In the genomic region with DNA sequence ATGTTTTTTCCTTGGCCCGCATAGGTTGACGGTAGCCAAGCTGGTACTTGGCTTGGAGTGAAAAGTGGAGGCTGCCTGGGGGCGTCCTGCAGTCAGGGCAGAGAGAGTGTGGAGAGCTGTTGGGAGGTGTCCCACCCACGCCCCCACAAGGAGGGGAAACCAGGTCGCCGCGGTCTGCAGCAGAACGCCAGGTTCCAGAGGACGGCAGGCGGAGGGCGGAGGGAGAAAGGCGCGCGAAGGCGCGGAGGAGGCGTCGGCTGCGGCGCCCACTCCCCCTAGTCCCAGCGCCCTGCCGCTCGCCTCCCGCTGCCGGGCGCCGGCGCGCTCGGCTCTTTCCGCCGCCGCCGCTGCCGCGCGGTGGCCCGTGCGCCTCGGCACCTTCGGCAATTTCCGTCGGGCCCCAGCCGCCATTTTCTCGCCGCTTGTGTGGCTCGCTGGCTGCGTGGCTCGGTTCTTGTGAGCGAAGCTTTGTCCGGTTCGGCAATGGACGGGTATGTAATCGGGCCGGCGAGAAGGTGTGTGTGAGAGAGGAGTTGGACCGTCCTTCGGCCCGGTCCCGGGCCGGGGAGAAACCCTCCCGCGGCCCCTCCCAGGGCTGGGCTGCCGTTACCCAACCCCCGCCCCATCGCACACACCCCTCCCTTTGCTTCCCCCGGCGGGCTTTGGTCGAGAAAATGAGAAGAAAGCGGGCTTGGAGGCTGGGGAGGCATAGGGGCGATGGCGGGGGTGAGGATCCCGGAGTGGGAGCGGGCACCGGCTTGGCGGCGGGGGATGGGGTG, we compare ENCODE assay signal across 8 cellular contexts. TPM values are rescaled to one million over a fixed set of nuclear protein-coding genes. Genes with fewer than 3 reads are reported as not detected.
DNase-seq lines count a peak whose midpoint lies in the region; TF ChIP-seq lines count a peak whose summit lies in the region.

A gene with protein sequence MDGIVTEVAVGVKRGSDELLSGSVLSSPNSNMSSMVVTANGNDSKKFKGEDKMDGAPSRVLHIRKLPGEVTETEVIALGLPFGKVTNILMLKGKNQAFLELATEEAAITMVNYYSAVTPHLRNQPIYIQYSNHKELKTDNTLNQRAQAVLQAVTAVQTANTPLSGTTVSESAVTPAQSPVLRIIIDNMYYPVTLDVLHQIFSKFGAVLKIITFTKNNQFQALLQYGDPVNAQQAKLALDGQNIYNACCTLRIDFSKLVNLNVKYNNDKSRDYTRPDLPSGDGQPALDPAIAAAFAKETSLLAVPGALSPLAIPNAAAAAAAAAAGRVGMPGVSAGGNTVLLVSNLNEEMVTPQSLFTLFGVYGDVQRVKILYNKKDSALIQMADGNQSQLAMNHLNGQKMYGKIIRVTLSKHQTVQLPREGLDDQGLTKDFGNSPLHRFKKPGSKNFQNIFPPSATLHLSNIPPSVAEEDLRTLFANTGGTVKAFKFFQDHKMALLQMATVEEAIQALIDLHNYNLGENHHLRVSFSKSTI (plus strand): TSS at position 403 of the 779 bp plus-strand sequence. CDS start 81 bp downstream, at position 484.

- CTCF ChIA-PET in activated naive CD4-positive, alpha-beta T cell treated with anti-CD3 and anti-CD28 coated beads, Interleukin-2, amount 10 ng/mL, durations not matched to agents 7 days and 5 days (lab: Charles Lee) = no interaction called here

- peak in 1 of 2 donors; percentile 56 for TF ChIP-seq POLR2A in suprapubic skin (IDR thresholded peaks at IDR 0.05)

- H3K36me3 Mint-ChIP-seq in activated naive CD4-positive, alpha-beta T cell treated with anti-CD3 and anti-CD28 coated beads, Interleukin-2, amount 10 ng/mL, durations not matched to agents 7 days and 5 days = peaks cover 14% of the 10 kb centered on the region

- peak within 1 kb of the TSS; percentile 89 for H3K4me3 Mint-ChIP-seq in activated naive CD4-positive, alpha-beta T cell treated with anti-CD3 and anti-CD28 coated beads, Interleukin-2, amount 10 ng/mL, durations not matched to agents 7 days and 5 days

- no peaks in the 10 kb centered on the region for H3K9me3 Mint-ChIP-seq in activated naive CD4-positive, alpha-beta T cell treated with anti-CD3 and anti-CD28 coated beads, Interleukin-2, amount 10 ng/mL, durations not matched to agents 7 days and 5 days

- H3K9ac ChIP-seq in SK-N-MC (ENCODE audit: insufficient read length) = peak within 1 kb of the TSS; percentile 99

- H3K27ac Mint-ChIP-seq in activated naive CD4-positive, alpha-beta T cell treated with anti-CD3 and anti-CD28 coated beads, Interleukin-2, amount 10 ng/mL, durations not matched to agents 7 days and 5 days = peak within 1 kb of the TSS; percentile 88

- no peak for TF ChIP-seq EP300 in suprapubic skin (IDR thresholded peaks at IDR 0.05)

- peak within 1 kb of the TSS; percentile 98 for H3K4me3 ChIP-seq in MG63
- peak within 1 kb of the TSS; percentile 91 for H3K4me3 ChIP-seq in SK-N-MC
- peak within 1 kb of the TSS; percentile 88 for H3K4me3 ChIP-seq in suprapubic skin

- WGBS in suprapubic skin = under 1% methylated on average over 47 of the region's 77 CpGs

- TF ChIP-seq CTCF in suprapubic skin (IDR thresholded peaks at IDR 0.05) = no peak

- peaks cover 18% of the 10 kb centered on the region for H3K4me1 ChIP-seq in suprapubic skin

- H3K27ac ChIP-seq in SK-N-MC (peak within 1 kb of the TSS; percentile 92), suprapubic skin (peak within 1 kb of the TSS; percentile 95)

- no peaks in the 10 kb centered on the region for H3K27me3 Mint-ChIP-seq in activated naive CD4-positive, alpha-beta T cell treated with anti-CD3 and anti-CD28 coated beads, Interleukin-2, amount 10 ng/mL, durations not matched to agents 7 days and 5 days

- H3K9me3 ChIP-seq in MG63 (no peaks in the 10 kb centered on the region), SK-N-MC (ENCODE audit: low read depth, low read length) (peaks cover 8% of the 10 kb centered on the region; the same call in 1 of the 2 replicates), suprapubic skin (no peaks in the 10 kb centered on the region)

- peaks cover 29% of the 10 kb centered on the region for H3K36me3 ChIP-seq in MG63
- H3K36me3 ChIP-seq in SK-N-MC (ENCODE audit: insufficient read depth, low read length) = peaks cover 41% of the 10 kb centered on the region
- H3K36me3 ChIP-seq in suprapubic skin = peaks cover 6% of the 10 kb centered on the region

- H3K27me3 ChIP-seq in MG63 (no peaks in the 10 kb centered on the region), suprapubic skin (no peaks in the 10 kb centered on the region)

- DNase-seq in GM04504 (ENCODE audit: low read depth) (peak; percentile 47), HCEC 1CT (peak; percentile 82), MG63 (peak; percentile 80), SK-N-MC (ENCODE audit: low read depth, low spot score) (no peak), globus pallidus (ENCODE audit: low spot score) (peak; percentile 85), occipital lobe (lab: John Stamatoyannopoulos, UW) (peak; percentile 79), suprapubic skin (ENCODE audit: low spot score in 2 of 2) (peak; percentile 86 to 89)
- DNase-seq in activated naive CD4-positive, alpha-beta T cell treated with anti-CD3 and anti-CD28 coated beads, Interleukin-2, amount 10 ng/mL, durations not matched to agents 7 days and 5 days = peak; percentile 86

- H3K4me1 Mint-ChIP-seq in activated naive CD4-positive, alpha-beta T cell treated with anti-CD3 and anti-CD28 coated beads, Interleukin-2, amount 10 ng/mL, durations not matched to agents 7 days and 5 days = peaks cover 32% of the 10 kb centered on the region

RNA-seq across cellular contexts. Expression of the gene that starts here (rescaled TPM):
- total RNA-seq in MG63 (2014; rRNA removed; shearing (Covaris generic); ENCODE audit: low replicate concordance) = 45.6 and 55.0 TPM in 2 replicates
- total RNA-seq in occipital lobe (420 TPM), suprapubic skin (10 to 100 TPM in 3 of 4 donors, 1 to 10 TPM in 1; 9.8 to 66.5 (median 23.2) TPM)
